Comparison of ENCODE assay signal across 1 cellular context in genomic region chr1:65418522-65419185, GRCh38.
TF ChIP-seq lines count a peak whose summit lies in the region.

No MANE protein-coding gene starts in this region.

TF ChIP-seq in SK-N-SH, 30 proteins besides CTCF, POLR2A, EP300 and RAD21 (continued from another document):
- TF ChIP-seq IRF3 (IDR thresholded peaks at IDR 0.05; ENCODE audit: low read depth, low read length): no peak
